In genomic region chr4:74659576-74660411, GRCh38 we compare ENCODE assay signal across 1 cellular context.
TF ChIP-seq lines count a peak whose summit lies in the region.

No MANE protein-coding gene starts in this region.

TF ChIP-seq in K562, 482 proteins besides CTCF, POLR2A, EP300 and RAD21 (continued from another document and continues in another):
- TF ChIP-seq ZBTB11 (CRISPR knock-in tag; IDR thresholded peaks at IDR 0.05): no peak
- TF ChIP-seq ZNF274 (IDR thresholded peaks at IDR 0.05; ENCODE audit: borderline replicate concordance, low read depth, low read length): no peak
- TF ChIP-seq SNRNP70 (optimal IDR thresholded peaks at IDR 0.05; ENCODE audit: low read depth, low read length): no peak
- no peak for TF ChIP-seq RUNX1 (IDR thresholded peaks at IDR 0.05; ENCODE audit: low read depth)
- no peak for TF ChIP-seq ZNF408 (CRISPR knock-in tag; IDR thresholded peaks at IDR 0.05; ENCODE audit: low read depth)
- no peak for TF ChIP-seq ZNF12 (CRISPR knock-in tag; IDR thresholded peaks at IDR 0.05)
- TF ChIP-seq E2F8 (IDR thresholded peaks at IDR 0.05; ENCODE audit: low read depth, partially characterized antibody): no peak
- TF ChIP-seq, protein P1, sequence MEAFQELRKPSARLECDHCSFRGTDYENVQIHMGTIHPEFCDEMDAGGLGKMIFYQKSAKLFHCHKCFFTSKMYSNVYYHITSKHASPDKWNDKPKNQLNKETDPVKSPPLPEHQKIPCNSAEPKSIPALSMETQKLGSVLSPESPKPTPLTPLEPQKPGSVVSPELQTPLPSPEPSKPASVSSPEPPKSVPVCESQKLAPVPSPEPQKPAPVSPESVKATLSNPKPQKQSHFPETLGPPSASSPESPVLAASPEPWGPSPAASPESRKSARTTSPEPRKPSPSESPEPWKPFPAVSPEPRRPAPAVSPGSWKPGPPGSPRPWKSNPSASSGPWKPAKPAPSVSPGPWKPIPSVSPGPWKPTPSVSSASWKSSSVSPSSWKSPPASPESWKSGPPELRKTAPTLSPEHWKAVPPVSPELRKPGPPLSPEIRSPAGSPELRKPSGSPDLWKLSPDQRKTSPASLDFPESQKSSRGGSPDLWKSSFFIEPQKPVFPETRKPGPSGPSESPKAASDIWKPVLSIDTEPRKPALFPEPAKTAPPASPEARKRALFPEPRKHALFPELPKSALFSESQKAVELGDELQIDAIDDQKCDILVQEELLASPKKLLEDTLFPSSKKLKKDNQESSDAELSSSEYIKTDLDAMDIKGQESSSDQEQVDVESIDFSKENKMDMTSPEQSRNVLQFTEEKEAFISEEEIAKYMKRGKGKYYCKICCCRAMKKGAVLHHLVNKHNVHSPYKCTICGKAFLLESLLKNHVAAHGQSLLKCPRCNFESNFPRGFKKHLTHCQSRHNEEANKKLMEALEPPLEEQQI (IDR thresholded peaks at IDR 0.05): peak; percentile 93
- TF ChIP-seq ZNF282 (CRISPR knock-in tag; IDR thresholded peaks at IDR 0.05): no peak
- TF ChIP-seq HOXB6 (CRISPR knock-in tag; IDR thresholded peaks at IDR 0.05; ENCODE audit: borderline replicate concordance): no peak
- no peak for TF ChIP-seq ZNF232 (CRISPR knock-in tag; IDR thresholded peaks at IDR 0.05)
- no peak for TF ChIP-seq KLF1 (tag; IDR thresholded peaks at IDR 0.05)
- peak; percentile 91; the same call in 1 of the 2 replicates for TF ChIP-seq CC2D1A (IDR thresholded peaks at IDR 0.05)
- TF ChIP-seq RHOXF2B (CRISPR knock-in tag; conservative IDR thresholded peaks at IDR 0.05): no peak
- no peak for TF ChIP-seq POLR3G (IDR thresholded peaks at IDR 0.05; ENCODE audit: extremely low read depth, insufficient read length, insufficient replicate concordance)
- no peak for TF ChIP-seq ZNF212 (CRISPR knock-in tag; IDR thresholded peaks at IDR 0.05)
- no peak for TF ChIP-seq ZNF324 (CRISPR knock-in tag; IDR thresholded peaks at IDR 0.05)
- no peak for TF ChIP-seq LEF1 (IDR thresholded peaks at IDR 0.05)
- TF ChIP-seq TRIM28 (IDR thresholded peaks at IDR 0.05): no peak
- TF ChIP-seq POLR2G (IDR thresholded peaks at IDR 0.05; ENCODE audit: low read depth, low read length): no peak
- TF ChIP-seq MYBL2 (IDR thresholded peaks at IDR 0.05; ENCODE audit: low read depth): peak; percentile 94
- TF ChIP-seq MYBL2 (CRISPR knock-in tag; IDR thresholded peaks at IDR 0.05; ENCODE audit: borderline replicate concordance): no peak; the same call in 1 of the 2 replicates
- TF ChIP-seq CTCFL (IDR thresholded peaks at IDR 0.05; ENCODE audit: borderline replicate concordance, insufficient read depth, low read depth, low read length, poor library complexity, severe bottlenecking): no peak
- TF ChIP-seq ZNF398 (CRISPR knock-in tag; IDR thresholded peaks at IDR 0.05): no peak
- TF ChIP-seq ZNF316 (IDR thresholded peaks at IDR 0.05): no peak
- TF ChIP-seq ZC3H8 (IDR thresholded peaks at IDR 0.05): no peak
- no peak for TF ChIP-seq GABPB2 (CRISPR knock-in tag; conservative IDR thresholded peaks at IDR 0.05)
- no peak for TF ChIP-seq MCM2 (IDR thresholded peaks at IDR 0.05; ENCODE audit: low read depth)
- no peak for TF ChIP-seq ID3 (CRISPR knock-in tag; IDR thresholded peaks at IDR 0.05)
- no peak for TF ChIP-seq ID3 (tag; IDR thresholded peaks at IDR 0.05)
- no peak for TF ChIP-seq MGA (IDR thresholded peaks at IDR 0.05)
